ENCODE assay signal across 8 cellular contexts in the genomic region with DNA sequence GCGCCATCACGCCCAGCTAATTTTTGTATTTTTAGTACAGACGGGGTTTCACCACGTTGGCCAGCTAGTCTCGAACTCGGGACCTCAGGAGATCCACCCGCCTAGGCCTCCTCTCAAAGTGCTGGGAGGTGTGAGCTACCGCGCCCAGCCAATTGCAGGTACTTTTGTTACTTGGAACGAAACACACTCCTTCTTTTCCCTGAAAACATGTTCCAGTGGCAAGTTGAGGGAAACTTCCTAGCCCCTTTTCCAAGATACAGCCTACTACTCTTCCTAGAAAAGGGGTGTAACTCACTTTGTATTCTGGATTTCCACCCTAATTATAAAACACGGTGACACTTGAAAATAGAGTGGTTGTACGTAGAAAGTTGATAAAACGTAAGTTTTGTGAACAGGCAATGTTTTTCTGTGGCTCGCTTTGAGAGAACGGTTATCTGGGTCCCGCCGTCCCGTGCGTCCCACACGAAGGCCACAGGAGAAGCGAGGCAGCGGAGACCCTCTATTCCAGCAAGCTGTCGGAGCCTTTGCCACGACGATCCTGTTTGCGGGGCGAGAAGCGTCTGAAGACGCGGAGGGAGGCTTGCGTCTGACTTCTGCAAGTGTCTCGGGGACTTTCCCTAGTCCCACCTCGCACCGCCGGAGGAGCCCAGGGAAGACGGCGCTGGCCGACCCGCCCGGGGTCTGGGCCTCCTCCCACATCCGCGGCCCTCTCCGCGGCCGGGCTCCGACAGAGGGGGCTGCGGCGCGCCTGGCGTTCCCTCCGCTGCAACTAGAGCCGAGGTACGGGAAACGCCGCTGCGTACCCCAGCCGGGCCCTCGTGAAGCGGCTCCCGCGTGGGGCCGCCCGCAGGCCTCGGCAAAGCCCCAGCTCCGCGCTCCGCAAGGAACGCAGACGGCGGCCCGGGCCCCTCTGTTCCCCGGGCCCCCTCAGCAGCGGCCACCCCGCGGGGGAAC. TPM values are rescaled to one million over a fixed set of nuclear protein-coding genes. Genes with fewer than 3 reads are reported as not detected.
DNase-seq lines count a peak whose midpoint lies in the region; ATAC-seq and TF ChIP-seq lines count a peak whose summit lies in the region.

No MANE protein-coding gene starts in this region.

- peak; percentile 32 for ATAC-seq in GM18502 (IDR thresholded peaks at IDR 0.05; ENCODE audit: poor library complexity, unreplicated experiment)
- ATAC-seq in HG02571 (IDR thresholded peaks at IDR 0.05; ENCODE audit: unreplicated experiment) = peak; percentile 26

- peaks cover 61% of the 10 kb centered on the region for H3K4me1 Mint-ChIP-seq in activated T-helper 2 cell treated with anti-CD3 and anti-CD28 coated beads, Interferon-gamma antibody, Interleukin-2, Interleukin-4, amounts not matched to agents 10 μg/mL and 5 μg/mL and 100 μg/mL, durations not matched to agents 14 hours and 24 hours and 36 hours (ENCODE audit: low read depth)

- H3K9me3 ChIP-seq in left ventricle myocardium inferior (replicated peaks) = no peaks in the 10 kb centered on the region

- intact Hi-C loops in activated T-helper 2 cell treated with anti-CD3 and anti-CD28 coated beads, Interferon-gamma antibody, Interleukin-2, Interleukin-4, amounts not matched to agents 10 μg/mL and 5 μg/mL and 100 μg/mL, durations not matched to agents 14 hours and 24 hours and 36 hours (cut with micrococcal nuclease) = loop anchor here (2.0 to 10.0 kb wide), 4 partner anchors 35 to 472 kb away; a partner anchor contains a TSS
- intact Hi-C loops in left ventricle myocardium inferior (cut with micrococcal nuclease) = no loop called here

- H3K27me3 ChIP-seq in left ventricle myocardium inferior (ENCODE audit: low read depth) = no peaks in the 10 kb centered on the region

- peaks cover 35% of the 10 kb centered on the region for H3K4me1 ChIP-seq in left ventricle myocardium inferior

- no peaks in the 10 kb centered on the region for H3K9me3 Mint-ChIP-seq in activated T-helper 2 cell treated with anti-CD3 and anti-CD28 coated beads, Interferon-gamma antibody, Interleukin-2, Interleukin-4, amounts not matched to agents 10 μg/mL and 5 μg/mL and 100 μg/mL, durations not matched to agents 14 hours and 24 hours and 36 hours

- no peak for TF ChIP-seq CTCF in left ventricle myocardium inferior (IDR thresholded peaks at IDR 0.05; ENCODE audit: borderline replicate concordance)

- no peaks in the 10 kb centered on the region for H3K36me3 ChIP-seq in left ventricle myocardium inferior

- peaks cover 43% of the 10 kb centered on the region for H3K36me3 Mint-ChIP-seq in activated T-helper 2 cell treated with anti-CD3 and anti-CD28 coated beads, Interferon-gamma antibody, Interleukin-2, Interleukin-4, amounts not matched to agents 10 μg/mL and 5 μg/mL and 100 μg/mL, durations not matched to agents 14 hours and 24 hours and 36 hours (ENCODE audit: low read depth)

- H3K27ac ChIP-seq in left ventricle myocardium inferior (replicated peaks) = peak overlapping the region; percentile 81

- H3K4me3 Mint-ChIP-seq in activated T-helper 2 cell treated with anti-CD3 and anti-CD28 coated beads, Interferon-gamma antibody, Interleukin-2, Interleukin-4, amounts not matched to agents 10 μg/mL and 5 μg/mL and 100 μg/mL, durations not matched to agents 14 hours and 24 hours and 36 hours (ENCODE audit: low read depth) = peak overlapping the region; percentile 87

- peak overlapping the region; percentile 76 for H3K27ac Mint-ChIP-seq in activated T-helper 2 cell treated with anti-CD3 and anti-CD28 coated beads, Interferon-gamma antibody, Interleukin-2, Interleukin-4, amounts not matched to agents 10 μg/mL and 5 μg/mL and 100 μg/mL, durations not matched to agents 14 hours and 24 hours and 36 hours

- peak; percentile 5 for DNase-seq in NCI-H774 (lab: John Stamatoyannopoulos, UW)
- peak; percentile 49 for DNase-seq in activated T-helper 2 cell treated with anti-CD3 and anti-CD28 coated beads, Interferon-gamma antibody, Interleukin-2, Interleukin-4, amounts not matched to agents 10 μg/mL and 5 μg/mL and 100 μg/mL, durations not matched to agents 14 hours and 24 hours and 36 hours (ENCODE audit: low spot score)
- DNase-seq in left ventricle myocardium inferior = no peak
- no peak for DNase-seq in skeletal muscle cell (ENCODE audit: low read depth)
- no peak for DNase-seq in DMS153 treated with DMSO at 0.1 percent for 48 hours (lab: John Stamatoyannopoulos, UW; ENCODE audit: unreplicated experiment)
- no peak for DNase-seq in pons (ENCODE audit: low spot score)

- H3K4me3 ChIP-seq in left ventricle myocardium inferior (peak overlapping the region; percentile 94), skeletal muscle cell (ENCODE audit: low read depth, low read length) (peak overlapping the region; percentile 76)

- H3K27me3 Mint-ChIP-seq in activated T-helper 2 cell treated with anti-CD3 and anti-CD28 coated beads, Interferon-gamma antibody, Interleukin-2, Interleukin-4, amounts not matched to agents 10 μg/mL and 5 μg/mL and 100 μg/mL, durations not matched to agents 14 hours and 24 hours and 36 hours (ENCODE audit: low read depth) = no peaks in the 10 kb centered on the region

RNA-seq across cellular contexts. Expression of a gene that starts 0.7 kb away (rescaled TPM):
- 47.7 and 49.6 TPM in 2 replicates for total RNA-seq in activated T-helper 2 cell treated with anti-CD3 and anti-CD28 coated beads, Interferon-gamma antibody, Interleukin-2, Interleukin-4, amounts not matched to agents 10 μg/mL and 5 μg/mL and 100 μg/mL, durations not matched to agents 14 hours and 24 hours and 36 hours
- 2.0 TPM for total RNA-seq in left ventricle myocardium inferior

RNA-seq across cellular contexts. Expression of a gene that starts 34.5 kb away (rescaled TPM):
- 0.94 and 1.4 TPM in 2 replicates for total RNA-seq in activated T-helper 2 cell treated with anti-CD3 and anti-CD28 coated beads, Interferon-gamma antibody, Interleukin-2, Interleukin-4, amounts not matched to agents 10 μg/mL and 5 μg/mL and 100 μg/mL, durations not matched to agents 14 hours and 24 hours and 36 hours
- 2.4 TPM for total RNA-seq in left ventricle myocardium inferior

RNA-seq across cellular contexts. Expression of a gene that starts 42.0 kb away (rescaled TPM):
- 0.02 and 0.07 TPM in 2 replicates for total RNA-seq in activated T-helper 2 cell treated with anti-CD3 and anti-CD28 coated beads, Interferon-gamma antibody, Interleukin-2, Interleukin-4, amounts not matched to agents 10 μg/mL and 5 μg/mL and 100 μg/mL, durations not matched to agents 14 hours and 24 hours and 36 hours
- 2.5 TPM for total RNA-seq in left ventricle myocardium inferior

RNA-seq across cellular contexts. Expression of a gene that starts 45.1 kb away (rescaled TPM):
- 27.1 and 29.8 TPM in 2 replicates for total RNA-seq in activated T-helper 2 cell treated with anti-CD3 and anti-CD28 coated beads, Interferon-gamma antibody, Interleukin-2, Interleukin-4, amounts not matched to agents 10 μg/mL and 5 μg/mL and 100 μg/mL, durations not matched to agents 14 hours and 24 hours and 36 hours
- 1.0 TPM for total RNA-seq in left ventricle myocardium inferior

Comparison
In these comparisons a context has a peak if more than half of its experiments do, and no peak if none do; other contexts are left out.
1. DNase-seq: peak in NCI-H774 (single experiment) and activated T-helper 2 cell treated with anti-CD3 and anti-CD28 coated beads, Interferon-gamma antibody, Interleukin-2, Interleukin-4, amounts not matched to agents 10 μg/mL and 5 μg/mL and 100 μg/mL, durations not matched to agents 14 hours and 24 hours and 36 hours (single experiment); none in left ventricle myocardium inferior (single experiment), skeletal muscle cell (single experiment), DMS153 treated with DMSO at 0.1 percent for 48 hours (single experiment) and pons (single experiment).
2. RNA of a gene that starts 0.7 kb away (total RNA-seq): 47.7 to 49.6 TPM in activated T-helper 2 cell treated with anti-CD3 and anti-CD28 coated beads, Interferon-gamma antibody, Interleukin-2, Interleukin-4, amounts not matched to agents 10 μg/mL and 5 μg/mL and 100 μg/mL, durations not matched to agents 14 hours and 24 hours and 36 hours; 2.0 TPM in left ventricle myocardium inferior (single experiment); every median in the first group is over 10 times any median in the second.